20 cellular contexts compared by ENCODE assay signal in the genomic region with DNA sequence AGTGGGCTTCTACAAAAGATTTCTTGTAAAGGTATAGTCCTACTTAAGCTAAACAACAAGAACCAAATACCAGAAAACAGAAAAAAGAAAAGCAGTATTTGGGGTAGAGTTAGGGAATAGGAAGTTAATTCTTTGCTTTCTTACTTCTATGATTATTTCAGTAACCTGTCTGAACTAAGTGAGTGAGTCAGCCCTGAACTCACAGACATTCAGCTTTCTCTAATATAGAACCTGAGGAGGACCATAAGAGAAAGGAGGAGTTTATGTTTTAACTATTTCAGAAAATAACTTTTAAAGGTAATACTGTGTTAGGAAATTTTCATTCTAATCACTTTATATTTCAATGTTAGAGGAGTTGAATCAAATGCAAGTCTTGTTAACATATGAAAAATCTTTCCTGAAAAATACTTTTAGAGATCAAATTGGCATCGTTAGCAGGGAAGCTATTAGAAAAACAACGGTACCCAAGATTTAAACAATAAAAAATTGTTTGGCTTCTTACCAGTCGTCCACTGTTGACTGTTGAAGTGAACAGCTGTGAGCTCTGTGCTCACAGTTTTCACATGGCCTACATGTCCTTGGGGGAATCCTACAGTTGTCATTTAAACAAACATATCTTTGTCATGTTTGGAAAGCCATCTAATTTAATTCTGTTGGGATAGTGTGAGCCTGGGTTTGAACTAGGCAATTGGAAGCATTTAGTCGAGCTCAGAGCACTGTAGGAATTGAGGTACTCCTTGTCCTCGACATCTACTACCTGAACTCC. TPM values are rescaled to one million over a fixed set of nuclear protein-coding genes. Genes with fewer than 3 reads are reported as not detected.
DNase-seq lines count a peak whose midpoint lies in the region; ATAC-seq and TF ChIP-seq lines count a peak whose summit lies in the region.
"Had no signal": no experiment of that assay in that cellular context is flagged by ENCODE, and none has a peak within 500 bp of the region (broad histone marks: within the 10 kb centered on the region; RNA-seq: fewer than 3 reads in every experiment).

No MANE protein-coding gene starts in this region.

- H3K36me3 ChIP-seq in GM23248 (ENCODE audit: low read depth) (no peaks in the 10 kb centered on the region), RWPE2 (ENCODE audit: low read depth) (no peaks in the 10 kb centered on the region), esophagus muscularis mucosa (no peaks in the 10 kb centered on the region)
- H3K36me3 ChIP-seq: neutrophil, thyroid gland had no signal

- peak overlapping the region; percentile 23; the same call in 1 of the 2 replicates for H3K9ac ChIP-seq in GM23248

- DNase-seq in GM23248: peak; percentile 27
- no peak for DNase-seq in RWPE2 (ENCODE audit: low spot score)
- DNase-seq in epithelial cell of esophagus (ENCODE audit: low read depth): peak; percentile 35
- no peak for DNase-seq in nephron progenitor cell
- no peak for DNase-seq in GM13976 (ENCODE audit: low spot score)
- no peak for DNase-seq in esophagus muscularis mucosa (ENCODE audit: extremely low spot score)
- no peak for DNase-seq in SHP77 treated with DMSO at 0.1 percent for 48 hours (lab: John Stamatoyannopoulos, UW)
- DNase-seq: activated naive CD4-positive, alpha-beta T cell treated with Interleukin-2 at 50 U/mL for 16 hours; CD8-positive, alpha-beta memory T cell; DMS79 treated with DMSO at 0.1 percent for 48 hours; NCI-H2029 treated with DMSO at 0.1 percent for 48 hours; NCI-H510A; Right ventricle myocardium superior; stimulated activated CD4-positive, alpha-beta T cell treated with anti-CD3 and anti-CD28 coated beads, Interleukin-15, amount 100 ng/mL, for 24 hours; stimulated activated naive B cell treated with anti-CD40 and anti-IgM and Interleukin-4, amounts not matched to agents 10 μg/mL and 1 μg/mL and 100 μg/mL, for 72 hours; thyroid gland had no signal

- ATAC-seq in RWPE2 (ENCODE audit: low read depth) (no peak), HG03108 (IDR thresholded peaks at IDR 0.05; ENCODE audit: unreplicated experiment) (no peak)
- ATAC-seq: stimulated activated naive B cell treated with anti-CD40 and anti-IgM and Interleukin-4, amounts not matched to agents 10 μg/mL and 1 μg/mL and 100 μg/mL, for 72 hours had no signal

- no peak overlapping the region for H3K4me3 Mint-ChIP-seq in nephron progenitor cell
- H3K4me3 Mint-ChIP-seq: CD8-positive, alpha-beta memory T cell; stimulated activated naive B cell treated with anti-CD40 and anti-IgM and Interleukin-4, amounts not matched to agents 10 μg/mL and 1 μg/mL and 100 μg/mL, for 72 hours; T-helper 1 cell treated with Interleukin-12 subunit alpha and Interleukin-12 subunit beta and Interleukin-4 antibody, amounts not matched to agents 30 μg/mL and 1 μg/mL, for 36 hours had no signal

- TF ChIP-seq CTCF in RWPE2 (IDR thresholded peaks at IDR 0.05; ENCODE audit: poor library complexity, severe bottlenecking) (no peak), epithelial cell of esophagus (IDR thresholded peaks at IDR 0.05; ENCODE audit: insufficient read depth, low read depth, low read length, missing control alignments) (no peak), nephron progenitor cell (IDR thresholded peaks at IDR 0.05) (no peak), GM13976 (IDR thresholded peaks at IDR 0.05; ENCODE audit: borderline replicate concordance, control extremely low read depth, extremely low read depth, insufficient read depth, missing control alignments) (no peak), esophagus muscularis mucosa (IDR thresholded peaks at IDR 0.05) (no peak)

- no peak overlapping the region for H3K4me3 ChIP-seq in GM23248
- no peak overlapping the region for H3K4me3 ChIP-seq in RWPE2 (ENCODE audit: severe bottlenecking)
- H3K4me3 ChIP-seq in epithelial cell of esophagus (ENCODE audit: low read length): no peak overlapping the region
- no peak overlapping the region for H3K4me3 ChIP-seq in esophagus muscularis mucosa
- H3K4me3 ChIP-seq: thyroid gland had no signal

- H3K27me3 ChIP-seq in GM23248 (replicated peaks; ENCODE audit: insufficient read depth) (no peaks in the 10 kb centered on the region), RWPE2 (ENCODE audit: insufficient read depth, poor library complexity, severe bottlenecking) (no peaks in the 10 kb centered on the region), esophagus muscularis mucosa (no peaks in the 10 kb centered on the region)
- H3K27me3 ChIP-seq: neutrophil, thyroid gland had no signal

- H3K4me2 ChIP-seq in GM23248 (ENCODE audit: unreplicated experiment): peak overlapping the region; percentile 61

- no peaks in the 10 kb centered on the region for H3K79me2 ChIP-seq in GM23248 (ENCODE audit: insufficient read depth)

- peaks cover under 1% of the 10 kb centered on the region for H3K9me3 Mint-ChIP-seq in nephron progenitor cell
- H3K9me3 Mint-ChIP-seq: T-helper 1 cell treated with Interleukin-12 subunit alpha and Interleukin-12 subunit beta and Interleukin-4 antibody, amounts not matched to agents 30 μg/mL and 1 μg/mL, for 36 hours had no signal

- no peaks in the 10 kb centered on the region for H3K9me3 ChIP-seq in GM23248 (ENCODE audit: low read depth)
- no peaks in the 10 kb centered on the region for H3K9me3 ChIP-seq in RWPE2 (ENCODE audit: severe bottlenecking)
- H3K9me3 ChIP-seq in esophagus muscularis mucosa: no peaks in the 10 kb centered on the region
- H3K9me3 ChIP-seq: neutrophil, thyroid gland had no signal

- H3K4me1 ChIP-seq in GM23248 (ENCODE audit: insufficient read depth): peaks cover 34% of the 10 kb centered on the region
- H3K4me1 ChIP-seq in RWPE2 (ENCODE audit: insufficient read depth, poor library complexity, severe bottlenecking): peaks cover 17% of the 10 kb centered on the region
- peaks cover 0 to 17% (median 6%) of the 10 kb centered on the region in 4 donors for H3K4me1 ChIP-seq in esophagus muscularis mucosa
- H3K4me1 ChIP-seq: thyroid gland had no signal

- H2AFZ ChIP-seq in GM23248: no peak overlapping the region

- peak overlapping the region; percentile 71 for H3K27ac ChIP-seq in GM23248
- H3K27ac ChIP-seq in RWPE2 (ENCODE audit: poor library complexity, severe bottlenecking): peak overlapping the region; percentile 47
- peak overlapping the region in 1 of 4 donors; percentile 2 for H3K27ac ChIP-seq in esophagus muscularis mucosa (replicated peaks in 1 of 4)
- H3K27ac ChIP-seq: neutrophil, thyroid gland, VCaP had no signal

- in situ Hi-C loops in GM23248 (cut with MboI) (no loop called here), GM13976 (cut with MboI; ENCODE audit: low sequenced_read_pairs, unreplicated experiment) (no loop called here)

- peaks cover 6% of the 10 kb centered on the region for H3K4me1 Mint-ChIP-seq in nephron progenitor cell
- H3K4me1 Mint-ChIP-seq: CD8-positive, alpha-beta memory T cell; stimulated activated naive B cell treated with anti-CD40 and anti-IgM and Interleukin-4, amounts not matched to agents 10 μg/mL and 1 μg/mL and 100 μg/mL, for 72 hours had no signal

- peaks cover 38% of the 10 kb centered on the region for H3F3A ChIP-seq in GM23248 (ENCODE audit: insufficient read depth)

- TF ChIP-seq EP300 in esophagus muscularis mucosa (IDR thresholded peaks at IDR 0.05): no peak

- no peaks in the 10 kb centered on the region for H3K27me3 Mint-ChIP-seq in nephron progenitor cell (ENCODE audit: low read depth, poor library complexity)

- H3K36me3 Mint-ChIP-seq in nephron progenitor cell (ENCODE audit: low read depth): no peaks in the 10 kb centered on the region
- H3K36me3 Mint-ChIP-seq: CD8-positive, alpha-beta memory T cell; stimulated activated naive B cell treated with anti-CD40 and anti-IgM and Interleukin-4, amounts not matched to agents 10 μg/mL and 1 μg/mL and 100 μg/mL, for 72 hours had no signal

- no peaks in the 10 kb centered on the region for H4K20me1 ChIP-seq in GM23248 (ENCODE audit: insufficient read depth)

- no peaks in the 10 kb centered on the region for H3K9me2 ChIP-seq in GM23248 (ENCODE audit: insufficient read depth)

- intact Hi-C loops in esophagus muscularis mucosa (cut with DNase I): no loop called here

- WGBS in GM23248 (ENCODE audit: low coverage in 1 of 2, low lambda C conversion rate in 2 of 2, missing lambda C conversion rate in 2 of 2), 2 experiments: 67 to 70% methylated on average over 5 of the region's 5 CpGs
- 41% methylated on average over 5 of the region's 5 CpGs for WGBS in esophagus muscularis mucosa

- no peak for TF ChIP-seq POLR2A in esophagus muscularis mucosa (IDR thresholded peaks at IDR 0.05; ENCODE audit: low read depth)

- H3K27ac Mint-ChIP-seq in nephron progenitor cell: peak overlapping the region; percentile 25
- H3K27ac Mint-ChIP-seq: stimulated activated naive B cell treated with anti-CD40 and anti-IgM and Interleukin-4, amounts not matched to agents 10 μg/mL and 1 μg/mL and 100 μg/mL, for 72 hours; T-helper 1 cell treated with Interleukin-12 subunit alpha and Interleukin-12 subunit beta and Interleukin-4 antibody, amounts not matched to agents 30 μg/mL and 1 μg/mL, for 36 hours had no signal

RNA-seq across cellular contexts. Expression of a gene that starts 19.9 kb away (rescaled TPM):
- 166 and 184 TPM in 2 replicates for total RNA-seq in GM23248 (2014; rRNA removed; shearing (Covaris generic))
- 178 and 181 TPM in 2 replicates for polyA plus RNA-seq in GM23248 (2016; fragmentation: Nextera tagmentation; extraction: Ambion mirVana)
- 100 to 1,000 TPM; 176 to 303 (median 225) TPM for total RNA-seq in esophagus muscularis mucosa

Comparison
In these comparisons a context has a peak if more than half of its experiments do, and no peak if none do; other contexts are left out.
1. DNase-seq: peak in GM23248 (single experiment) and epithelial cell of esophagus (single experiment); none in RWPE2 (single experiment), nephron progenitor cell (single experiment), GM13976 (single experiment), esophagus muscularis mucosa (single experiment) and SHP77 treated with DMSO at 0.1 percent for 48 hours (single experiment).